In genomic region chr4:14196141-14196540, GRCh38 we compare ENCODE assay signal across 10 cellular contexts.
A peak's percentile ranks its signal among the peaks of the same experiment; 100 is the strongest.
DNase-seq lines count a peak whose midpoint lies in the region; ATAC-seq and TF ChIP-seq lines count a peak whose summit lies in the region.
"Had no signal": no experiment of that assay in that cellular context is flagged by ENCODE, and none has a peak within 500 bp of the region (broad histone marks: within the 10 kb centered on the region; RNA-seq: fewer than 3 reads in every experiment).

No MANE protein-coding gene starts in this region.

- DNase-seq in stimulated activated CD4-positive, alpha-beta T cell treated with anti-CD3 and anti-CD28 coated beads, Interleukin-4, amount 100 ng/mL, for 1 hour: peak; percentile 3
- DNase-seq in stimulated activated CD4-positive, alpha-beta T cell treated with anti-CD3 and anti-CD28 coated beads, Interleukin-1b, Interleukin-23, amount 100 ng/mL, for 48 hours: no peak
- DNase-seq in adrenal gland (peak; percentile 52 to 71 (median 67)), right cardiac atrium (peak; percentile 35 to 75 (median 69)), WERI-Rb-1 (no peak), NCI-H524 (lab: John Stamatoyannopoulos, UW) (no peak)
- DNase-seq: NCI-H82 had no signal

- H3K4me3 ChIP-seq in adrenal gland (no peak overlapping the region), right cardiac atrium (ENCODE audit: low read length) (no peak overlapping the region), WERI-Rb-1 (ENCODE audit: low read depth, low read length) (no peak overlapping the region)
- H3K4me3 ChIP-seq: tibial artery had no signal

- H3K4me1 ChIP-seq in adrenal gland (replicated peaks in 1 of 2): no peaks in the 10 kb centered on the region
- no peaks in the 10 kb centered on the region for H3K4me1 ChIP-seq in right cardiac atrium (ENCODE audit: control insufficient read depth, insufficient read depth, low read length)
- H3K4me1 ChIP-seq: tibial artery had no signal

- no peaks in the 10 kb centered on the region for H3K36me3 ChIP-seq in adrenal gland (replicated peaks in 1 of 2)
- H3K36me3 ChIP-seq in WERI-Rb-1: no peaks in the 10 kb centered on the region
- H3K36me3 ChIP-seq: tibial artery had no signal

- ATAC-seq in right cardiac atrium (no peak), HG02798 (IDR thresholded peaks at IDR 0.05; ENCODE audit: poor library complexity, unreplicated experiment) (no peak)
- no peak for ATAC-seq in activated CD4-positive, CD25-positive, alpha-beta regulatory T cell treated with anti-CD3 and anti-CD28 coated beads, Interleukin-2, amount 50 U/mL, for 24 hours

- no peaks in the 10 kb centered on the region for H3K27me3 ChIP-seq in adrenal gland
- H3K27me3 ChIP-seq in right cardiac atrium (ENCODE audit: control insufficient read depth, insufficient read depth): no peaks in the 10 kb centered on the region
- no peaks in the 10 kb centered on the region for H3K27me3 ChIP-seq in WERI-Rb-1 (ENCODE audit: insufficient read depth, low read depth, severe bottlenecking)
- H3K27me3 ChIP-seq: tibial artery had no signal

- TF ChIP-seq CTCF in adrenal gland (IDR thresholded peaks at IDR 0.05) (no peak), WERI-Rb-1 (IDR thresholded peaks at IDR 0.05; ENCODE audit: low read depth, low read length) (no peak)

- H3K27ac ChIP-seq in adrenal gland (no peak overlapping the region), right cardiac atrium (ENCODE audit: low read length) (no peak overlapping the region), WERI-Rb-1 (no peak overlapping the region)
- H3K27ac ChIP-seq: tibial artery had no signal

- H3K9me3 ChIP-seq in adrenal gland (replicated peaks in 1 of 3): no peaks in the 10 kb centered on the region
- H3K9me3 ChIP-seq in right cardiac atrium (ENCODE audit: control insufficient read depth, low read length): no peaks in the 10 kb centered on the region
- H3K9me3 ChIP-seq in WERI-Rb-1 (ENCODE audit: severe bottlenecking): no peaks in the 10 kb centered on the region
- H3K9me3 ChIP-seq: tibial artery had no signal

- no peak for TF ChIP-seq POLR2A in adrenal gland (IDR thresholded peaks at IDR 0.05)

- 8 to 18% (median 10%) methylated on average over 7 of the region's 7 CpGs for WGBS in adrenal gland, 4 donors
- WGBS in right cardiac atrium: 9% methylated on average over 7 of the region's 7 CpGs

- intact Hi-C loops in adrenal gland (cut with DNase I): loop anchor here in 1 of 2 donors (5.0 kb wide), 1 partner anchor 509 kb away; no protein-coding TSS in a partner anchor
- intact Hi-C loops in right cardiac atrium (cut with DNase I): no loop called here

Comparison
In these comparisons a context has a peak if more than half of its experiments do, and no peak if none do; other contexts are left out.
1. DNase-seq: peak in stimulated activated CD4-positive, alpha-beta T cell treated with anti-CD3 and anti-CD28 coated beads, Interleukin-4, amount 100 ng/mL, for 1 hour (single experiment), adrenal gland (7 of 7) and right cardiac atrium (3 of 3); none in stimulated activated CD4-positive, alpha-beta T cell treated with anti-CD3 and anti-CD28 coated beads, Interleukin-1b, Interleukin-23, amount 100 ng/mL, for 48 hours (single experiment), WERI-Rb-1 (single experiment) and NCI-H524 (0 of 2).